ENCODE assay signal across 1 cellular context in genomic region chr4:54006755-54007154, GRCh38.
TF ChIP-seq lines count a peak whose summit lies in the region.

No MANE protein-coding gene starts in this region.

TF ChIP-seq in IMR-90, 13 proteins besides CTCF, POLR2A, EP300 and RAD21 (continued from another document):
- TF ChIP-seq ELK1 (IDR thresholded peaks at IDR 0.05; ENCODE audit: borderline replicate concordance, low read depth, low read length) (no peak), CEBPB (IDR thresholded peaks at IDR 0.05; ENCODE audit: low read depth, low read length) (no peak), NFE2L2 (IDR thresholded peaks at IDR 0.05; ENCODE audit: low read depth, low read length) (no peak), FOS (IDR thresholded peaks at IDR 0.05; ENCODE audit: low read depth, low read length) (no peak), USF2 (IDR thresholded peaks at IDR 0.05; ENCODE audit: low read depth, low read length) (no peak), BHLHE40 (IDR thresholded peaks at IDR 0.05; ENCODE audit: low read depth, low read length) (no peak), MXI1 (IDR thresholded peaks at IDR 0.05; ENCODE audit: borderline replicate concordance, low read depth, low read length) (no peak)
